In genomic region chr5:95895223-95895622, GRCh38 we compare ENCODE assay signal across 18 cellular contexts.
DNase-seq lines count a peak whose midpoint lies in the region; ATAC-seq and TF ChIP-seq lines count a peak whose summit lies in the region.
"Had no signal": no experiment of that assay in that cellular context is flagged by ENCODE, and none has a peak within 500 bp of the region (broad histone marks: within the 10 kb centered on the region; RNA-seq: fewer than 3 reads in every experiment).

No MANE protein-coding gene starts in this region.

- no peaks in the 10 kb centered on the region; the same call in 1 of the 2 replicates for H4K20me1 ChIP-seq in GM23248 (ENCODE audit: insufficient read depth)

- ATAC-seq in GM21723 (IDR thresholded peaks at IDR 0.05; ENCODE audit: unreplicated experiment): no peak
- ATAC-seq in GM18861 (IDR thresholded peaks at IDR 0.05; ENCODE audit: unreplicated experiment): no peak
- no peak for ATAC-seq in GM19452 (IDR thresholded peaks at IDR 0.05; ENCODE audit: unreplicated experiment)
- ATAC-seq: CD8-positive, alpha-beta T cell had no signal

- peak overlapping the region; percentile 0 for H3K4me2 ChIP-seq in GM23248 (ENCODE audit: unreplicated experiment)
- H3K4me2 ChIP-seq: KMS-11 had no signal

- no peaks in the 10 kb centered on the region for H3K9me3 ChIP-seq in GM23248 (ENCODE audit: low read depth)
- H3K9me3 ChIP-seq in testis: no peaks in the 10 kb centered on the region
- H3K9me3 ChIP-seq: Peyer's patch had no signal

- 88 to 95% methylated on average over 3 of the region's 3 CpGs for WGBS in GM23248 (ENCODE audit: low coverage in 1 of 2, low lambda C conversion rate in 2 of 2, missing lambda C conversion rate in 2 of 2), 2 experiments
- 68 to 73% methylated on average over 3 of the region's 3 CpGs for WGBS in testis, 2 donors

- in situ Hi-C loops in GM23248 (cut with MboI): no loop called here

- peaks cover 20% of the 10 kb centered on the region; the same call in 1 of the 2 replicates for H3K9me3 Mint-ChIP-seq in HFFc6
- H3K9me3 Mint-ChIP-seq: CD8-positive, alpha-beta T cell had no signal

- intact Hi-C loops in testis (cut with DNase I; ENCODE audit: low total_unique reads): no loop called here

- H3K4me1 ChIP-seq in GM23248 (ENCODE audit: insufficient read depth) (peaks cover 52% of the 10 kb centered on the region), testis (peaks cover 15% of the 10 kb centered on the region)
- H3K4me1 ChIP-seq: Peyer's patch had no signal

- peak overlapping the region; percentile 69 for H3K27ac Mint-ChIP-seq in HFFc6
- H3K27ac Mint-ChIP-seq: CD8-positive, alpha-beta T cell had no signal

- TF ChIP-seq CTCF in HFFc6 (IDR thresholded peaks at IDR 0.05) (no peak), testis (IDR thresholded peaks at IDR 0.05) (no peak)

- no peaks in the 10 kb centered on the region for H3K27me3 ChIP-seq in GM23248 (replicated peaks; ENCODE audit: insufficient read depth)
- H3K27me3 ChIP-seq in layer of hippocampus (ENCODE audit: control insufficient read depth, insufficient read depth, low read length): no peaks in the 10 kb centered on the region
- H3K27me3 ChIP-seq in testis: no peaks in the 10 kb centered on the region
- H3K27me3 ChIP-seq: Peyer's patch had no signal

- no peak overlapping the region for H3K9ac ChIP-seq in GM23248
- H3K9ac ChIP-seq: KMS-11 had no signal

- H3K27me3 Mint-ChIP-seq in HFFc6 (ENCODE audit: insufficient read depth): peaks cover 53% of the 10 kb centered on the region

- H3K36me3 ChIP-seq in GM23248 (ENCODE audit: low read depth) (peaks cover 100% of the 10 kb centered on the region), testis (ENCODE audit: low read depth, missing control alignments) (no peaks in the 10 kb centered on the region)

- H3K4me3 Mint-ChIP-seq in HFFc6: peak overlapping the region; percentile 49; the same call in 1 of the 2 replicates
- H3K4me3 Mint-ChIP-seq: CD8-positive, alpha-beta T cell had no signal

- H3K36me3 Mint-ChIP-seq in HFFc6 (ENCODE audit: low read depth): peaks cover 72% of the 10 kb centered on the region

- TF ChIP-seq POLR2A in testis (IDR thresholded peaks at IDR 0.05): no peak

- no peaks in the 10 kb centered on the region for H3K9me2 ChIP-seq in GM23248 (ENCODE audit: insufficient read depth)

- H2AFZ ChIP-seq in GM23248: no peak overlapping the region

- H3K79me2 ChIP-seq in GM23248 (ENCODE audit: insufficient read depth): peaks cover 98% of the 10 kb centered on the region

- peaks cover 71% of the 10 kb centered on the region for H3K4me1 Mint-ChIP-seq in HFFc6 (ENCODE audit: low read depth)

- peak overlapping the region; percentile 46 for H3K27ac ChIP-seq in GM23248
- peak overlapping the region; percentile 78 for H3K27ac ChIP-seq in angular gyrus (ENCODE audit: low read depth, low read length)
- peak overlapping the region; percentile 77 for H3K27ac ChIP-seq in layer of hippocampus (ENCODE audit: low read depth, low read length)
- H3K27ac ChIP-seq in testis: no peak overlapping the region
- H3K27ac ChIP-seq: KMS-11, Peyer's patch had no signal

- H3F3A ChIP-seq in GM23248 (ENCODE audit: insufficient read depth): peaks cover 98% of the 10 kb centered on the region

- DNase-seq in GM23248 (no peak), HFFc6 (no peak), testis (no peak)
- DNase-seq: CD8-positive, alpha-beta T cell; GF-D8; HCEC 1CT; MM.1S; NCI-H1105 treated with DMSO at 0.1 percent for 48 hours; NCI-H1930; NCI-H2171; Peyer's patch; SIG-M5 had no signal

- H3K4me3 ChIP-seq in GM23248 (no peak overlapping the region), testis (no peak overlapping the region)
- H3K4me3 ChIP-seq: Peyer's patch had no signal

Comparison
In these comparisons a context has a peak if more than half of its experiments do, and no peak if none do; other contexts are left out.
1. H3K27ac ChIP-seq: peak in GM23248 (single experiment), angular gyrus (single experiment) and layer of hippocampus (single experiment); none in testis (0 of 2).